28 cellular contexts compared by ENCODE assay signal in genomic region chr15:26661727-26662126, GRCh38.
DNase-seq lines count a peak whose midpoint lies in the region; ATAC-seq and TF ChIP-seq lines count a peak whose summit lies in the region.
"Had no signal": no experiment of that assay in that cellular context is flagged by ENCODE, and none has a peak within 500 bp of the region (broad histone marks: within the 10 kb centered on the region; RNA-seq: fewer than 3 reads in every experiment).

No MANE protein-coding gene starts in this region.

- H2AFZ ChIP-seq in neural progenitor cell (replicated peaks), result no peak overlapping the region

- H3K27ac ChIP-seq in BLaER1 (peak overlapping the region; percentile 42), angular gyrus (ENCODE audit: low read depth, low read length) (peak overlapping the region; percentile 49), neural progenitor cell (no peak overlapping the region)
- H3K27ac ChIP-seq: foreskin keratinocyte, spleen, testis had no signal

- ATAC-seq in HG02588 (IDR thresholded peaks at IDR 0.05; ENCODE audit: unreplicated experiment) (no peak), GM21529 (IDR thresholded peaks at IDR 0.05; ENCODE audit: unreplicated experiment) (no peak), HG02642 (IDR thresholded peaks at IDR 0.05; ENCODE audit: poor library complexity, unreplicated experiment) (no peak)
- ATAC-seq: foreskin keratinocyte; stimulated activated memory B cell treated with anti-CD40 and anti-IgM and Interleukin-4, amounts not matched to agents 10 μg/mL and 1 μg/mL and 100 μg/mL, for 72 hours had no signal

- peaks cover 3% of the 10 kb centered on the region for H3K36me3 Mint-ChIP-seq in neural progenitor cell
- H3K36me3 Mint-ChIP-seq: activated CD4-positive, alpha-beta memory T cell treated with anti-CD3 and anti-CD28 coated beads for 36 hours; activated naive CD8-positive, alpha-beta T cell; CD14-positive monocyte; stimulated activated memory B cell treated with anti-CD40 and anti-IgM and Interleukin-4, amounts not matched to agents 10 μg/mL and 1 μg/mL and 100 μg/mL, for 72 hours had no signal

- H4K20me1 ChIP-seq in BLaER1 (no peaks in the 10 kb centered on the region), neural progenitor cell (ENCODE audit: low read depth) (no peaks in the 10 kb centered on the region)

- peaks cover 39% of the 10 kb centered on the region for H3K4me1 ChIP-seq in BLaER1
- H3K4me1 ChIP-seq in neural progenitor cell, result peaks cover 23% of the 10 kb centered on the region
- H3K4me1 ChIP-seq: foreskin keratinocyte, spleen, testis had no signal

- H3K27me3 Mint-ChIP-seq in neural progenitor cell (ENCODE audit: insufficient read depth, low read depth), result peaks cover 3% of the 10 kb centered on the region
- H3K27me3 Mint-ChIP-seq: activated CD4-positive, alpha-beta memory T cell treated with anti-CD3 and anti-CD28 coated beads for 36 hours; activated naive CD8-positive, alpha-beta T cell; stimulated activated memory B cell treated with anti-CD40 and anti-IgM and Interleukin-4, amounts not matched to agents 10 μg/mL and 1 μg/mL and 100 μg/mL, for 72 hours had no signal

- peak overlapping the region; percentile 76 for H3K4me2 ChIP-seq in BLaER1
- peak overlapping the region; percentile 8 for H3K4me2 ChIP-seq in neural progenitor cell

- no peak overlapping the region for H3K9ac ChIP-seq in BLaER1
- no peak overlapping the region for H3K9ac ChIP-seq in neural progenitor cell

- no peak overlapping the region for H3K4me3 Mint-ChIP-seq in neural progenitor cell
- H3K4me3 Mint-ChIP-seq: activated CD4-positive, alpha-beta memory T cell treated with anti-CD3 and anti-CD28 coated beads for 36 hours; activated naive CD8-positive, alpha-beta T cell; CD14-positive monocyte; stimulated activated memory B cell treated with anti-CD40 and anti-IgM and Interleukin-4, amounts not matched to agents 10 μg/mL and 1 μg/mL and 100 μg/mL, for 72 hours had no signal

- peaks cover 3% of the 10 kb centered on the region for H3K9me3 Mint-ChIP-seq in neural progenitor cell

- DNase-seq in Jurkat, Clone E6-1 (ENCODE audit: low read depth, low spot score), result peak; percentile 25
- no peak for DNase-seq in neural progenitor cell (ENCODE audit: low spot score)
- no peak for DNase-seq in ecto neural progenitor cell (ENCODE audit: low spot score)
- DNase-seq: activated CD4-positive, alpha-beta memory T cell treated with anti-CD3 and anti-CD28 coated beads for 36 hours; activated CD8-positive, alpha-beta memory T cell treated with anti-CD3 and anti-CD28 coated beads, Interleukin-2, amount 50 U/mL, for 48 hours; cerebellar nuclear complex; DMS 273 treated with DMSO at 0.1 percent for 48 hours; effector CD4-positive, alpha-beta T cell; erythroblast; foreskin keratinocyte; GDM1; mesendoderm; NCI-H1092 treated with DMSO at 0.1 percent for 48 hours; NCI-H1930; NCI-H526 treated with DMSO at 0.1 percent for 48 hours; occipital lobe; spleen; stimulated activated CD4-positive, alpha-beta T cell treated with anti-CD3 and anti-CD28 coated beads, Interleukin-2, amount 100 ng/mL, for 48 hours; testis had no signal

- no peak for TF ChIP-seq CTCF in neural progenitor cell (IDR thresholded peaks at IDR 0.05)

- H3K9me3 ChIP-seq in BLaER1, result no peaks in the 10 kb centered on the region
- H3K9me3 ChIP-seq in neural progenitor cell (ENCODE audit: low read depth), result no peaks in the 10 kb centered on the region
- H3K9me3 ChIP-seq: testis had no signal

- H3K4me1 Mint-ChIP-seq in neural progenitor cell, result peaks cover 26% of the 10 kb centered on the region
- H3K4me1 Mint-ChIP-seq: CD14-positive monocyte; stimulated activated memory B cell treated with anti-CD40 and anti-IgM and Interleukin-4, amounts not matched to agents 10 μg/mL and 1 μg/mL and 100 μg/mL, for 72 hours had no signal

- H3K79me2 ChIP-seq in neural progenitor cell (ENCODE audit: low read depth), result no peaks in the 10 kb centered on the region

- no peak overlapping the region for H3K4me3 ChIP-seq in BLaER1
- H3K4me3 ChIP-seq in Jurkat, Clone E6-1 (ENCODE audit: low read length), result no peak overlapping the region
- H3K4me3 ChIP-seq in neural progenitor cell, result no peak overlapping the region
- H3K4me3 ChIP-seq: spleen, testis had no signal

- H3K27me3 ChIP-seq in BLaER1, result no peaks in the 10 kb centered on the region
- H3K27me3 ChIP-seq in neural progenitor cell, result no peaks in the 10 kb centered on the region
- H3K27me3 ChIP-seq: foreskin keratinocyte, spleen, testis had no signal

- H3K36me3 ChIP-seq in BLaER1 (no peaks in the 10 kb centered on the region), neural progenitor cell (no peaks in the 10 kb centered on the region)
- H3K36me3 ChIP-seq: spleen had no signal

- no peak overlapping the region for H3K27ac Mint-ChIP-seq in neural progenitor cell
- H3K27ac Mint-ChIP-seq: activated CD4-positive, alpha-beta memory T cell treated with anti-CD3 and anti-CD28 coated beads for 36 hours; activated naive CD8-positive, alpha-beta T cell; activated T-helper 2 cell treated with anti-CD3 and anti-CD28 coated beads, Interferon-gamma antibody, Interleukin-2, Interleukin-4, amounts not matched to agents 10 μg/mL and 5 μg/mL and 100 μg/mL, durations not matched to agents 14 hours and 24 hours and 36 hours; CD14-positive monocyte; stimulated activated memory B cell treated with anti-CD40 and anti-IgM and Interleukin-4, amounts not matched to agents 10 μg/mL and 1 μg/mL and 100 μg/mL, for 72 hours had no signal

- peaks cover 9% of the 10 kb centered on the region for H3F3A ChIP-seq in neural progenitor cell (ENCODE audit: low read depth)
